Comparison of ENCODE assay signal across 1 cellular context in the genomic region with DNA sequence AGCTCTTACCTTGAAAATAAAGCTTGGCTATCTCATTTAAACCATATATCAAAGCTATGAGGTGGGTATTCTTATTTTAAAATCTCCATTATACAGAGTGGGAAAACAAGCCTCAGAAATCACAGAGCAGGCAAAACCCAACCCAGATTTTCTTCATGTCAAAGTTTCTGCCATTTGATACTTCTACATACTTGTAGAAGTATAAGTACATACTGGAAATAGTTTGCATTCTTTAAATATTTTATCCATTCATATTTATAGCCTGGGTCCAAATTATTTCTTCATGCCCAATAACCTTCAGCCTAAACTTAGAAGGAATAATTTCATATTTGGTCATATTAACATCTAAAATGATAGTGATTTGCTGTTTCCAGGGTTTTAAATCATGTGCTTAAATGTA.
TF ChIP-seq lines count a peak whose summit lies in the region.

No MANE protein-coding gene starts in this region.

TF ChIP-seq in IMR-90, 13 proteins besides CTCF, POLR2A, EP300 and RAD21 (continued from another document):
- TF ChIP-seq ELK1 (IDR thresholded peaks at IDR 0.05; ENCODE audit: borderline replicate concordance, low read depth, low read length): no peak
- no peak for TF ChIP-seq NFE2L2 (IDR thresholded peaks at IDR 0.05; ENCODE audit: low read depth, low read length)
- TF ChIP-seq RFX5 (IDR thresholded peaks at IDR 0.05; ENCODE audit: low read depth, low read length): no peak
- TF ChIP-seq BHLHE40 (IDR thresholded peaks at IDR 0.05; ENCODE audit: low read depth, low read length): no peak
- TF ChIP-seq, protein P1, sequence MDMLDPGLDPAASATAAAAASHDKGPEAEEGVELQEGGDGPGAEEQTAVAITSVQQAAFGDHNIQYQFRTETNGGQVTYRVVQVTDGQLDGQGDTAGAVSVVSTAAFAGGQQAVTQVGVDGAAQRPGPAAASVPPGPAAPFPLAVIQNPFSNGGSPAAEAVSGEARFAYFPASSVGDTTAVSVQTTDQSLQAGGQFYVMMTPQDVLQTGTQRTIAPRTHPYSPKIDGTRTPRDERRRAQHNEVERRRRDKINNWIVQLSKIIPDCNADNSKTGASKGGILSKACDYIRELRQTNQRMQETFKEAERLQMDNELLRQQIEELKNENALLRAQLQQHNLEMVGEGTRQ (IDR thresholded peaks at IDR 0.05; ENCODE audit: low read depth, low read length): no peak
